In genomic region chr3:187041362-187042061, GRCh38 we compare ENCODE assay signal across 8 cellular contexts.
DNase-seq lines count a peak whose midpoint lies in the region; ATAC-seq and TF ChIP-seq lines count a peak whose summit lies in the region.

No MANE protein-coding gene starts in this region.

- no peaks in the 10 kb centered on the region for H3K9me3 ChIP-seq in ascending aorta

- peak; percentile 47 for ATAC-seq in GM21447 (IDR thresholded peaks at IDR 0.05; ENCODE audit: unreplicated experiment)

- intact Hi-C loops in ascending aorta (cut with DNase I): no loop called here

- TF ChIP-seq CTCF in ascending aorta (IDR thresholded peaks at IDR 0.05): no peak

- peak; percentile 21 for DNase-seq in CD1c-positive myeloid dendritic cell (ENCODE audit: extremely low spot score)
- DNase-seq in NCI-H774 (lab: John Stamatoyannopoulos, UW): peak; percentile 10
- DNase-seq in ascending aorta (ENCODE audit: low spot score in 2 of 2): no peak
- DNase-seq in stimulated activated CD4-positive, alpha-beta T cell treated with anti-CD3 and anti-CD28 coated beads, TNF-alpha, amount 100 ng/mL, for 4 hours (ENCODE audit: low read depth in 3 of 3): peak in 2 of 3 experiments; percentile 27 to 37
- DNase-seq in putamen (ENCODE audit: low spot score): no peak
- no peak for DNase-seq in NAMALWA (ENCODE audit: low spot score)
- DNase-seq in G401 (ENCODE audit: low spot score): no peak

- peaks cover 7 to 17% of the 10 kb centered on the region in 2 donors for H3K4me1 ChIP-seq in ascending aorta

- in situ Hi-C loops in G401 (cut with HindIII; ENCODE audit: low sequenced_read_pairs): no loop called here

- H3K36me3 ChIP-seq in ascending aorta: peaks cover 17 to 27% of the 10 kb centered on the region in 2 donors

- no peaks in the 10 kb centered on the region for H3K27me3 ChIP-seq in ascending aorta

- no peak overlapping the region for H3K4me3 ChIP-seq in ascending aorta

- peak overlapping the region; percentile 73 to 82 for H3K27ac ChIP-seq in ascending aorta

Comparison
In these comparisons a context has a peak if more than half of its experiments do, and no peak if none do; other contexts are left out.
1. DNase-seq: peak in CD1c-positive myeloid dendritic cell (single experiment), NCI-H774 (single experiment) and stimulated activated CD4-positive, alpha-beta T cell treated with anti-CD3 and anti-CD28 coated beads, TNF-alpha, amount 100 ng/mL, for 4 hours (2 of 3); none in ascending aorta (0 of 2), putamen (single experiment), NAMALWA (single experiment) and G401 (single experiment).